8 cellular contexts compared by ENCODE assay signal in genomic region chr6:3162565-3163247, GRCh38. TPM values are rescaled to one million over a fixed set of nuclear protein-coding genes. Genes with fewer than 3 reads are reported as not detected.
DNase-seq lines count a peak whose midpoint lies in the region; ATAC-seq and TF ChIP-seq lines count a peak whose summit lies in the region.

No MANE protein-coding gene starts in this region.

- peak; percentile 69 for ATAC-seq in GM18868 (IDR thresholded peaks at IDR 0.05; ENCODE audit: unreplicated experiment)
- peak; percentile 58 for ATAC-seq in HG03095 (IDR thresholded peaks at IDR 0.05; ENCODE audit: unreplicated experiment)
- ATAC-seq in left lobe of liver: peak; percentile 91

- peak overlapping the region; percentile 85 for H3K4me3 Mint-ChIP-seq in dendritic cell treated with granulocyte-macrophage colony-stimulating factor and Interleukin-4, amounts not matched to agents 40 ng/mL and 50 ng/mL, for 4 days

- peaks cover 7% of the 10 kb centered on the region for H3K36me3 Mint-ChIP-seq in dendritic cell treated with granulocyte-macrophage colony-stimulating factor and Interleukin-4, amounts not matched to agents 40 ng/mL and 50 ng/mL, for 4 days (ENCODE audit: low read depth)

- H3K27ac Mint-ChIP-seq in dendritic cell treated with granulocyte-macrophage colony-stimulating factor and Interleukin-4, amounts not matched to agents 40 ng/mL and 50 ng/mL, for 4 days: peak overlapping the region; percentile 83

- peaks cover 46% of the 10 kb centered on the region for H3K27me3 Mint-ChIP-seq in dendritic cell treated with granulocyte-macrophage colony-stimulating factor and Interleukin-4, amounts not matched to agents 40 ng/mL and 50 ng/mL, for 4 days

- H3K9me3 Mint-ChIP-seq in dendritic cell treated with granulocyte-macrophage colony-stimulating factor and Interleukin-4, amounts not matched to agents 40 ng/mL and 50 ng/mL, for 4 days: no peaks in the 10 kb centered on the region

- peak overlapping the region; percentile 66 for H3K4me3 ChIP-seq in AG09309 (ENCODE audit: control insufficient read depth, low read depth, low read length)

- peaks cover 37% of the 10 kb centered on the region for H3K4me1 Mint-ChIP-seq in dendritic cell treated with granulocyte-macrophage colony-stimulating factor and Interleukin-4, amounts not matched to agents 40 ng/mL and 50 ng/mL, for 4 days (ENCODE audit: low read depth)

- no peak for TF ChIP-seq CTCF in AG09309 (IDR thresholded peaks at IDR 0.05; ENCODE audit: control insufficient read depth, insufficient read depth, low read depth, low read length, missing control alignments)

- DNase-seq in AG09309 (ENCODE audit: low read depth) (no peak), NCI-H510A (lab: John Stamatoyannopoulos, UW) (peak; percentile 57), left lobe of liver (ENCODE audit: low spot score) (peak; percentile 84)
- DNase-seq in activated CD4-positive, alpha-beta T cell treated with anti-CD3 and anti-CD28 coated beads for 4 hours: peak; percentile 38 to 42
- peak; percentile 51 for DNase-seq in stimulated activated CD4-positive, alpha-beta T cell treated with anti-CD3 and anti-CD28 coated beads, Interleukin-4, amount 100 ng/mL, for 24 hours

- intact Hi-C loops in dendritic cell treated with granulocyte-macrophage colony-stimulating factor and Interleukin-4, amounts not matched to agents 40 ng/mL and 50 ng/mL, for 4 days (cut with micrococcal nuclease): loop anchor here (5.0 kb wide), 2 partner anchors 35 to 95 kb away; partner anchors contain the start of gene PSMG4

RNA-seq across cellular contexts. Expression of gene TUBB2A, which starts 5.4 kb away (rescaled TPM):
- total RNA-seq in left lobe of liver: 64.5 TPM

RNA-seq across cellular contexts. Expression of gene BPHL, which starts 44.2 kb away (rescaled TPM):
- 119 TPM for total RNA-seq in left lobe of liver
